In genomic region chr17:41633498-41634197, GRCh38 we compare ENCODE assay signal across 1 cellular context.
TF ChIP-seq lines count a peak whose summit lies in the region.

No MANE protein-coding gene starts in this region.

TF ChIP-seq in HepG2, 621 proteins besides CTCF, POLR2A, EP300 and RAD21:
- TF ChIP-seq ZNF646 (CRISPR knock-in tag; IDR thresholded peaks at IDR 0.05) (peak; percentile 98), ZNF782 (CRISPR knock-in tag; IDR thresholded peaks at IDR 0.05; ENCODE audit: borderline replicate concordance) (no peak), ZNF772 (CRISPR knock-in tag; IDR thresholded peaks at IDR 0.05) (no peak), TARDBP (CRISPR knock-in tag; IDR thresholded peaks at IDR 0.05) (no peak), SIX1 (CRISPR knock-in tag; IDR thresholded peaks at IDR 0.05; ENCODE audit: borderline replicate concordance) (no peak), NFYB (CRISPR knock-in tag; IDR thresholded peaks at IDR 0.05) (no peak), MNT (IDR thresholded peaks at IDR 0.05) (peak; percentile 6; the same call in 1 of the 2 replicates), PHF5A (CRISPR knock-in tag; IDR thresholded peaks at IDR 0.05; ENCODE audit: low read depth, unreplicated experiment) (no peak), POLR2AphosphoS5 (IDR thresholded peaks at IDR 0.05; ENCODE audit: low read depth, low read length) (no peak), HNRNPL (IDR thresholded peaks at IDR 0.05; ENCODE audit: low read depth, low read length) (peak; percentile 63; the same call in 1 of the 2 replicates), SOX5 (CRISPR knock-in tag; IDR thresholded peaks at IDR 0.05; ENCODE audit: borderline replicate concordance) (no peak), AGO1 (IDR thresholded peaks at IDR 0.05; ENCODE audit: low read depth, low read length, poor library complexity, severe bottlenecking) (no peak), ZSCAN20 (CRISPR knock-in tag; IDR thresholded peaks at IDR 0.05; ENCODE audit: borderline replicate concordance) (no peak)
